ENCODE assay signal across 1 cellular context in genomic region chr11:122863154-122863553, GRCh38.
TF ChIP-seq lines count a peak whose summit lies in the region.

No MANE protein-coding gene starts in this region.

TF ChIP-seq in HepG2, 621 proteins besides CTCF, POLR2A, EP300 and RAD21:
- TF ChIP-seq SRSF9 (IDR thresholded peaks at IDR 0.05; ENCODE audit: borderline replicate concordance, insufficient read depth, low read depth, low read length, poor library complexity, severe bottlenecking): peak; percentile 59
- 0 out of 2 replicates have a peak, but pooled peaks have one; percentile 74 for TF ChIP-seq U2AF2 (IDR thresholded peaks at IDR 0.05; ENCODE audit: low read depth, low read length)
